ENCODE assay signal across 13 cellular contexts in the genomic region with DNA sequence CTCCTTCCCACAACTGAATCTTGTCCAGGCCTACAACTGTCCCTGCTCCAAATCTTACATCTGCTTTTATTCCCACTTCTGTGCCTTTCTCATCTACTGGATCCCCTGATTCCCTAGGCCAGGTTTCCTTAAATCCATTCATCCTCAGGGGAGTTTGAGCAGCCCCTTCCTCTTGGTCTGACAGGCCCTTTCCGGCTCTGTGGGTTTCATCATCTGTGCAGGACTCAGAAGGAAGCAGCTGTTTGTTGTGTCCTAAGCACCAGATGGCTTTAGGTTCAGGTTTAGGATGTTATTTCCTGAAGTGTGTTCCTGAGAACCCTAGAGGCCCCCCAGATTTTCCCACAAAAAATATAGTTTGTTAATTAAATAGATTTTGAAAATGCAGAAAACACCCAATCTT. TPM values are rescaled to one million over a fixed set of nuclear protein-coding genes. Genes with fewer than 3 reads are reported as not detected.
A peak's percentile ranks its signal among the peaks of the same experiment; 100 is the strongest.
DNase-seq lines count a peak whose midpoint lies in the region; ATAC-seq, FAIRE-seq and TF ChIP-seq lines count a peak whose summit lies in the region.
"Had no signal": no experiment of that assay in that cellular context is flagged by ENCODE, and none has a peak within 500 bp of the region (broad histone marks: within the 10 kb centered on the region; RNA-seq: fewer than 3 reads in every experiment).

No MANE protein-coding gene starts in this region.

- intact Hi-C loops in GM12878 (cut with micrococcal nuclease; ENCODE audit: unreplicated experiment) (no loop called here), vagina (cut with DNase I) (no loop called here)

- H3K9me3 ChIP-seq in GM12878 (replicated peaks; ENCODE audit: control insufficient read depth, insufficient read depth, low read length) (no peaks in the 10 kb centered on the region), muscle layer of duodenum (ENCODE audit: control insufficient read depth in 1 of 2, low read length in 2 of 2) (no peaks in the 10 kb centered on the region), vagina (no peaks in the 10 kb centered on the region), hepatocyte (ENCODE audit: low read depth) (no peaks in the 10 kb centered on the region)
- H3K9me3 ChIP-seq: neutrophil had no signal

- SMC1A ChIA-PET in GM12878 (lab: Charles Lee; ENCODE audit: uncharacterized antibody, unreplicated experiment): interaction anchor here (2.5 kb wide), 1 partner anchor 29 kb away, joined by 8 read pairs; no protein-coding TSS in a partner anchor

- no peak for TF ChIP-seq EP300 in GM12878 (IDR thresholded peaks at IDR 0.05; ENCODE audit: borderline replicate concordance in 1 of 2, control insufficient read depth in 1 of 2, low read depth in 2 of 2, low read length in 2 of 2)

- WGBS in GM12878 (ENCODE audit: insufficient coverage, insufficient replicate concordance, low lambda C conversion rate, missing lambda C conversion rate): 0% methylated on average over 1 of the region's 1 CpG
- WGBS in hepatocyte (ENCODE audit: low lambda C conversion rate, missing lambda C conversion rate): 89% methylated on average over 1 of the region's 1 CpG

- no TSS peak for BruUV-seq in GM12878 (replicated peaks; lab: Mats Ljungman, UMichigan)

- in situ Hi-C loops in GM12878 (cut with MboI): no loop called here

- ATAC-seq in GM18909 (IDR thresholded peaks at IDR 0.05; ENCODE audit: poor library complexity, unreplicated experiment) (peak; percentile 34), GM12878 (peak; percentile 17; the same call in 2 of the 3 replicates)
- ATAC-seq in stimulated activated naive CD8-positive, alpha-beta T cell treated with anti-CD3 and anti-CD28 coated beads, Interleukin-15, Interleukin-2, amounts not matched to agents 100 U/mL and 50 U/mL, for 24 hours: no peak
- ATAC-seq: T-cell had no signal

- H3K9me2 ChIP-seq in hepatocyte (replicated peaks; ENCODE audit: insufficient read depth): no peaks in the 10 kb centered on the region

- CTCF ChIA-PET in GM12878 (lab: Yijun Ruan, JAX): interaction anchor here (1.4 kb wide), 1 partner anchor 33 kb away, joined by 3 read pairs; no protein-coding TSS in a partner anchor

- H3K27ac ChIP-seq in GM12878 (ENCODE audit: control insufficient read depth, insufficient read depth): peak overlapping the region; percentile 30
- peak overlapping the region; percentile 19 for H3K27ac ChIP-seq in muscle layer of duodenum (ENCODE audit: low read length)
- no peak overlapping the region for H3K27ac ChIP-seq in vagina
- H3K27ac ChIP-seq in hepatocyte: no peak overlapping the region
- H3K27ac ChIP-seq: neutrophil had no signal

- no peaks in the 10 kb centered on the region for H3K27me3 ChIP-seq in GM12878 (replicated peaks in 1 of 2; ENCODE audit: control insufficient read depth in 2 of 2, insufficient read depth in 2 of 2, low read length in 1 of 2)
- no peaks in the 10 kb centered on the region for H3K27me3 ChIP-seq in muscle layer of duodenum (ENCODE audit: low read depth, low read length)
- no peaks in the 10 kb centered on the region for H3K27me3 ChIP-seq in vagina
- H3K27me3 ChIP-seq in hepatocyte: no peaks in the 10 kb centered on the region
- H3K27me3 ChIP-seq: neutrophil had no signal

- RAD21 ChIA-PET in GM12878 (lab: Charles Lee; ENCODE audit: unreplicated experiment): no interaction called here

- peak; percentile 61 for DNase-seq in Kasumi-1 (lab: John Stamatoyannopoulos, UW)
- no peak for DNase-seq in GM12878 (ENCODE audit: low read depth, low spot score)
- DNase-seq in stimulated activated naive CD8-positive, alpha-beta T cell treated with anti-CD3 and anti-CD28 coated beads, Interleukin-15, Interleukin-2, amounts not matched to agents 100 U/mL and 50 U/mL, for 24 hours: no peak
- no peak for DNase-seq in vagina (ENCODE audit: extremely low spot score in 2 of 2)
- DNase-seq in hepatocyte (ENCODE audit: low spot score): no peak
- no peak for DNase-seq in activated T-cell treated with anti-CD3 and anti-CD28 coated beads, Interleukin-2, amount 50 U/mL, for 1 hour
- DNase-seq: effector memory CD4-positive, alpha-beta T cell; GF-D8; NCI-H526; T-cell had no signal

- no peaks in the 10 kb centered on the region for H4K20me1 ChIP-seq in GM12878 (ENCODE audit: control insufficient read depth, insufficient read depth)
- H4K20me1 ChIP-seq in hepatocyte (ENCODE audit: insufficient read depth, poor library complexity, severe bottlenecking): no peaks in the 10 kb centered on the region

- H2AFZ ChIP-seq in GM12878 (ENCODE audit: control insufficient read depth, low read depth, low read length): peak overlapping the region; percentile 3; the same call in 1 of the 2 replicates
- no peak overlapping the region for H2AFZ ChIP-seq in hepatocyte

- no peak overlapping the region for H3K9ac ChIP-seq in GM12878 (ENCODE audit: control insufficient read depth, insufficient read depth, low read length)

- no peak for TF ChIP-seq RAD21 in GM12878 (IDR thresholded peaks at IDR 0.05; ENCODE audit: insufficient read depth, low read depth, low read length)

- no peak for TF ChIP-seq CTCF in GM12878 (IDR thresholded peaks at IDR 0.05 in 2 of 3, conservative IDR thresholded peaks at IDR 0.05 in 1 of 3; ENCODE audit: control insufficient read depth in 2 of 3, extremely low read depth in 1 of 3, insufficient read depth in 1 of 3, low read depth in 3 of 3, low read length in 3 of 3)
- TF ChIP-seq CTCF in vagina (IDR thresholded peaks at IDR 0.05): no peak
- TF ChIP-seq CTCF in hepatocyte (IDR thresholded peaks at IDR 0.05; ENCODE audit: poor library complexity): no peak

- H3K79me2 ChIP-seq in GM12878 (ENCODE audit: control insufficient read depth, insufficient read depth, low read length) (no peaks in the 10 kb centered on the region), hepatocyte (peaks cover 6% of the 10 kb centered on the region)

- H3K4me3 ChIP-seq in GM12878 (0 out of 2 replicates have a peak overlapping the region, but pooled peaks have one; percentile 3), muscle layer of duodenum (ENCODE audit: low read depth in 1 of 2, low read length in 2 of 2) (no peak overlapping the region), vagina (no peak overlapping the region), hepatocyte (no peak overlapping the region)

- no peak for TF ChIP-seq POLR2A in GM12878 (IDR thresholded peaks at IDR 0.05; ENCODE audit: low read depth, low read length)
- TF ChIP-seq POLR2A in vagina (IDR thresholded peaks at IDR 0.05): no peak

- POLR2A ChIA-PET in GM12878 (lab: Charles Lee): no interaction called here

- H3K4me1 ChIP-seq in GM12878 (ENCODE audit: control insufficient read depth, insufficient read depth, low read length): peaks cover 29% of the 10 kb centered on the region
- H3K4me1 ChIP-seq in muscle layer of duodenum (ENCODE audit: control insufficient read depth in 1 of 2, insufficient read depth in 2 of 2, low read length in 2 of 2): peaks cover 14 to 53% of the 10 kb centered on the region in 2 donors
- H3K4me1 ChIP-seq in vagina: peaks cover 36% of the 10 kb centered on the region
- peaks cover 20% of the 10 kb centered on the region for H3K4me1 ChIP-seq in hepatocyte (ENCODE audit: insufficient read depth)

- peak overlapping the region; percentile 77 for H3K4me2 ChIP-seq in GM12878 (ENCODE audit: control insufficient read depth, insufficient read depth)
- H3K4me2 ChIP-seq in hepatocyte: no peak overlapping the region

- no peaks in the 10 kb centered on the region for H3K36me3 ChIP-seq in GM12878 (ENCODE audit: control insufficient read depth in 2 of 2, insufficient read depth in 2 of 2, low read length in 1 of 2)
- H3K36me3 ChIP-seq in muscle layer of duodenum (ENCODE audit: control insufficient read depth in 1 of 2, insufficient read depth in 2 of 2, low read length in 2 of 2): no peaks in the 10 kb centered on the region
- H3K36me3 ChIP-seq in vagina: no peaks in the 10 kb centered on the region
- no peaks in the 10 kb centered on the region for H3K36me3 ChIP-seq in hepatocyte (replicated peaks; ENCODE audit: insufficient read depth, low read depth)
- H3K36me3 ChIP-seq: neutrophil had no signal

- no peak for FAIRE-seq in GM12878 (lab: Jason Lieb, UNC)

TF ChIP-seq in GM12878, 131 proteins besides CTCF, POLR2A, EP300 and RAD21 (continues in another document):
- TF ChIP-seq IKZF2 (IDR thresholded peaks at IDR 0.05) (peak; percentile 7 to 30; a peak in 2 of 4 replicates), FOXK2 (IDR thresholded peaks at IDR 0.05) (no peak), RUNX3 (IDR thresholded peaks at IDR 0.05; ENCODE audit: low read length) (peak; percentile 35; the same call in 1 of the 2 replicates)

RNA-seq across cellular contexts. Expression of gene SCHIP1, which starts 21.1 kb away (rescaled TPM):
- 0.17 TPM in 1 of 2 replicates, not detected in the other for total RNA-seq in GM12878 (2013; cell fraction: nucleolus; rRNA removed)
- total RNA-seq in GM12878 (2014; rRNA removed) (0.98 and 1.4 TPM in 2 replicates), GM12878 (2014; rRNA removed; fragmentation: Illumina TruSeq; extraction: Trizol) (1.4 and 1.6 TPM in 2 replicates), GM12878 (2021) (0.27 and 1.5 TPM in 2 replicates), vagina (17.7 TPM), hepatocyte (3.8 and 12.6 TPM in 2 replicates)
- not detected for polyA plus RNA-seq in GM12878 (2011; ENCODE audit: low read depth)
- polyA plus RNA-seq in GM12878 (2011; rRNA removed) (0.10 TPM in 1 of 2 replicates, not detected in the other), GM12878 (2014; fragmentation: Illumina TruSeq; extraction: Trizol) (1.7 and 2.8 TPM in 2 replicates), GM12878 (2014; fragmentation: Nextera tagmentation; extraction: Ambion mirVana) (1 to 10 TPM; 1.2 to 2.8 TPM), GM12878 (2014; rRNA removed) (1.1 and 1.2 TPM in 2 replicates), GM12878 (2016; fragmentation: Nextera tagmentation; extraction: Ambion mirVana) (1 to 10 TPM in 1 of 2 experiments, under 1 TPM in 1; 0.84 to 2.1 TPM), hepatocyte (4.3 and 5.2 TPM in 2 replicates)
- polyA plus RNA-seq in GM12878 (2011; cell fraction: cytosol; rRNA removed): 0.05 and 0.07 TPM in 2 replicates
- 0.10 and 0.39 TPM in 2 replicates for polyA plus RNA-seq in GM12878 (2011; cell fraction: nucleus; rRNA removed)
- 0.25 TPM in 1 of 2 replicates, not detected in the other for polyA plus RNA-seq in GM12878 (2012)
- 0.05 and 0.07 TPM in 2 replicates for polyA minus RNA-seq in GM12878 (2011; rRNA and poly(A)+ RNA removed)
- not detected in 2 replicates for polyA minus RNA-seq in GM12878 (2011; cell fraction: cytosol; rRNA and poly(A)+ RNA removed)
- polyA minus RNA-seq in GM12878 (2011; cell fraction: nucleus; rRNA and poly(A)+ RNA removed): 0.36 TPM in 1 of 2 replicates, not detected in the other

Comparison
In these comparisons a context has a peak if more than half of its experiments do, and no peak if none do; other contexts are left out.
1. DNase-seq: peak in Kasumi-1 (2 of 2); none in GM12878 (single experiment), stimulated activated naive CD8-positive, alpha-beta T cell treated with anti-CD3 and anti-CD28 coated beads, Interleukin-15, Interleukin-2, amounts not matched to agents 100 U/mL and 50 U/mL, for 24 hours (single experiment), vagina (0 of 2), hepatocyte (single experiment) and activated T-cell treated with anti-CD3 and anti-CD28 coated beads, Interleukin-2, amount 50 U/mL, for 1 hour (single experiment).
2. H3K27ac ChIP-seq: peak in GM12878 (single experiment) and muscle layer of duodenum (single experiment); none in vagina (single experiment) and hepatocyte (single experiment).